ENCODE assay signal across 26 cellular contexts in genomic region chr6:158292016-158292415, GRCh38. TPM values are rescaled to one million over a fixed set of nuclear protein-coding genes. Genes with fewer than 3 reads are reported as not detected.
DNase-seq lines count a peak whose midpoint lies in the region; ATAC-seq, FAIRE-seq and TF ChIP-seq lines count a peak whose summit lies in the region.
"Had no signal": no experiment of that assay in that cellular context is flagged by ENCODE, and none has a peak within 500 bp of the region (broad histone marks: within the 10 kb centered on the region; RNA-seq: fewer than 3 reads in every experiment).

No MANE protein-coding gene starts in this region.

- no peak for DNase-seq in CD8-positive, alpha-beta T cell
- DNase-seq in GM19239 (ENCODE audit: insufficient read length, low spot score) (no peak), activated B cell treated with CpG ODN at 0.5 μM for 24 hours (no peak), NCI-H748 treated with DMSO at 0.1 percent for 48 hours (lab: John Stamatoyannopoulos, UW) (no peak)
- no peak for DNase-seq in naive thymus-derived CD8-positive, alpha-beta T cell
- DNase-seq: activated CD4-positive, alpha-beta T cell treated with anti-CD3 and anti-CD28 coated beads, Interleukin-2, amount 10 ng/mL, durations not matched to agents 24 days and 14 days; activated gamma-delta T cell; adrenal gland; body of pancreas; DMS79 treated with DMSO at 0.1 percent for 48 hours; gastrocnemius medialis; H9; midbrain; MV-4-11; NCI-H2107; NCI-H345; psoas muscle; stimulated activated CD4-positive, alpha-beta T cell treated with anti-CD3 and anti-CD28 coated beads, Interleukin-4, amount 100 ng/mL, for 24 hours; T1000; upper lobe of right lung had no signal

- TF ChIP-seq CTCF in CD8-positive, alpha-beta T cell (IDR thresholded peaks at IDR 0.05) = no peak
- no peak for TF ChIP-seq CTCF in activated B cell treated with CpG ODN at 0.5 μM for 24 hours (IDR thresholded peaks at IDR 0.05)

- peaks cover 8% of the 10 kb centered on the region for H3K9me3 Mint-ChIP-seq in CD8-positive, alpha-beta T cell
- H3K9me3 Mint-ChIP-seq in activated B cell treated with CpG ODN at 0.5 μM for 24 hours = peaks cover 9% of the 10 kb centered on the region
- H3K9me3 Mint-ChIP-seq in naive thymus-derived CD8-positive, alpha-beta T cell = peaks cover 4 to 14% (median 10%) of the 10 kb centered on the region in 9 donors

- POLR2A ChIA-PET in CD8-positive, alpha-beta T cell (lab: Charles Lee) = no interaction called here
- POLR2A ChIA-PET in activated B cell treated with CpG ODN at 0.5 μM for 24 hours (lab: Charles Lee) = no interaction called here
- POLR2A ChIA-PET in naive thymus-derived CD8-positive, alpha-beta T cell (lab: Charles Lee) = no interaction called here

- peaks cover 43% of the 10 kb centered on the region for H3K4me1 Mint-ChIP-seq in CD8-positive, alpha-beta T cell (ENCODE audit: low read depth)
- peaks cover 68% of the 10 kb centered on the region for H3K4me1 Mint-ChIP-seq in activated B cell treated with CpG ODN at 0.5 μM for 24 hours
- H3K4me1 Mint-ChIP-seq in naive thymus-derived CD8-positive, alpha-beta T cell = peaks cover 23 to 54% (median 32%) of the 10 kb centered on the region in 4 donors
- H3K4me1 Mint-ChIP-seq: H9 had no signal

- H3K27me3 Mint-ChIP-seq in CD8-positive, alpha-beta T cell (ENCODE audit: low read depth) = no peaks in the 10 kb centered on the region
- no peaks in the 10 kb centered on the region for H3K27me3 Mint-ChIP-seq in activated B cell treated with CpG ODN at 0.5 μM for 24 hours
- H3K27me3 Mint-ChIP-seq in naive thymus-derived CD8-positive, alpha-beta T cell = no peaks in the 10 kb centered on the region
- H3K27me3 Mint-ChIP-seq: activated CD4-positive, alpha-beta T cell treated with anti-CD3 and anti-CD28 coated beads, Interleukin-2, amount 10 ng/mL, durations not matched to agents 24 days and 14 days had no signal

- H3K4me3 ChIP-seq in CD8-positive, alpha-beta T cell (ENCODE audit: low read depth, low read length) = no peak overlapping the region
- H3K4me3 ChIP-seq: adrenal gland; BLaER1 treated with 17β-estradiol and CSF1 and Interleukin-3, amounts not matched to agents 10 nM and 100 nM; body of pancreas; gastrocnemius medialis; psoas muscle; upper lobe of right lung had no signal

- H3K36me3 ChIP-seq in CD8-positive, alpha-beta T cell (ENCODE audit: insufficient read depth, low read length) = no peaks in the 10 kb centered on the region
- H3K36me3 ChIP-seq: adrenal gland, upper lobe of right lung had no signal

- H3K4me3 Mint-ChIP-seq in CD8-positive, alpha-beta T cell = no peak overlapping the region
- peak overlapping the region; percentile 12 for H3K4me3 Mint-ChIP-seq in activated B cell treated with CpG ODN at 0.5 μM for 24 hours
- H3K4me3 Mint-ChIP-seq in naive thymus-derived CD8-positive, alpha-beta T cell = peak overlapping the region in 3 of 10 donors; percentile 10 to 84 (median 35)
- H3K4me3 Mint-ChIP-seq: H9, nephron had no signal

- intact Hi-C loops in CD8-positive, alpha-beta T cell (cut with DNase I, micrococcal nuclease) = loop anchor here (2.0 to 5.0 kb wide), 2 partner anchors 21 to 60 kb away; no protein-coding TSS in a partner anchor
- intact Hi-C loops in activated B cell treated with CpG ODN at 0.5 μM for 24 hours (cut with micrococcal nuclease) = no loop called here

- peaks cover 3% of the 10 kb centered on the region for H3K9me3 ChIP-seq in CD8-positive, alpha-beta T cell (ENCODE audit: low read length)
- H3K9me3 ChIP-seq: adrenal gland, gastrocnemius medialis, psoas muscle, upper lobe of right lung had no signal

- H3K27me3 ChIP-seq in CD8-positive, alpha-beta T cell (ENCODE audit: insufficient read depth, low read length) = no peaks in the 10 kb centered on the region
- H3K27me3 ChIP-seq: adrenal gland; BLaER1 treated with 17β-estradiol and CSF1 and Interleukin-3, amounts not matched to agents 10 nM and 100 nM; body of pancreas; gastrocnemius medialis; upper lobe of right lung had no signal

- peak; percentile 51 for FAIRE-seq in GM19239 (lab: Jason Lieb, UNC)
- FAIRE-seq: endothelial cell of umbilical vein had no signal

- H3K27ac ChIP-seq in CD8-positive, alpha-beta T cell (ENCODE audit: low read depth, low read length) = no peak overlapping the region
- H3K27ac ChIP-seq: adrenal gland; BLaER1 treated with 17β-estradiol and CSF1 and Interleukin-3, amounts not matched to agents 10 nM and 100 nM; body of pancreas; gastrocnemius medialis; psoas muscle; upper lobe of right lung; VCaP had no signal

- H3K27ac Mint-ChIP-seq in CD8-positive, alpha-beta T cell = peak overlapping the region; percentile 32
- H3K27ac Mint-ChIP-seq in activated B cell treated with CpG ODN at 0.5 μM for 24 hours = peak overlapping the region; percentile 42
- peak overlapping the region in 7 of 10 donors; percentile 9 to 94 (median 88) for H3K27ac Mint-ChIP-seq in naive thymus-derived CD8-positive, alpha-beta T cell
- H3K27ac Mint-ChIP-seq: activated CD4-positive, alpha-beta T cell treated with anti-CD3 and anti-CD28 coated beads, Interleukin-2, amount 10 ng/mL, durations not matched to agents 24 days and 14 days; H9; nephron had no signal

- peaks cover 14% of the 10 kb centered on the region for H3K36me3 Mint-ChIP-seq in CD8-positive, alpha-beta T cell
- H3K36me3 Mint-ChIP-seq in activated B cell treated with CpG ODN at 0.5 μM for 24 hours (ENCODE audit: low read depth) = peaks cover 15% of the 10 kb centered on the region
- peaks cover 10 to 25% (median 15%) of the 10 kb centered on the region in 3 donors for H3K36me3 Mint-ChIP-seq in naive thymus-derived CD8-positive, alpha-beta T cell

- CTCF ChIA-PET in CD8-positive, alpha-beta T cell (lab: Charles Lee) = interaction anchor here (0.6 to 0.9 kb wide), 2 partner anchors 54 to 83 kb away, joined by 3 read pairs; no protein-coding TSS in a partner anchor
- CTCF ChIA-PET in activated B cell treated with CpG ODN at 0.5 μM for 24 hours (lab: Charles Lee) = interaction anchor here (1.8 kb wide), 1 partner anchor 71 kb away, joined by 5 read pairs; no protein-coding TSS in a partner anchor

- ATAC-seq in CD8-positive, alpha-beta T cell = no peak
- ATAC-seq in activated B cell treated with CpG ODN at 0.5 μM for 24 hours (ENCODE audit: low read depth) (no peak), GM19452 (IDR thresholded peaks at IDR 0.05; ENCODE audit: unreplicated experiment) (no peak), GM18520 (IDR thresholded peaks at IDR 0.05; ENCODE audit: unreplicated experiment) (no peak)
- ATAC-seq in naive thymus-derived CD8-positive, alpha-beta T cell = no peak
- ATAC-seq: body of pancreas, gastrocnemius medialis, psoas muscle, upper lobe of right lung had no signal

- H3K4me1 ChIP-seq in CD8-positive, alpha-beta T cell (ENCODE audit: insufficient read depth, low read length) = peaks cover 27% of the 10 kb centered on the region
- H3K4me1 ChIP-seq: adrenal gland, body of pancreas had no signal

RNA-seq across cellular contexts. Expression of gene TULP4, which starts 20.2 kb away (rescaled TPM):
- total RNA-seq in CD8-positive, alpha-beta T cell = 10 to 100 TPM; 73.6 to 78.9 TPM
- 52.7 and 63.0 TPM in 2 replicates for total RNA-seq in activated B cell treated with CpG ODN at 0.5 μM for 24 hours
- total RNA-seq in naive thymus-derived CD8-positive, alpha-beta T cell = 10 to 100 TPM; 51.5 to 59.5 TPM
- 10 to 100 TPM; 18.9 to 25.8 (median 24.2) TPM for polyA plus RNA-seq in naive thymus-derived CD8-positive, alpha-beta T cell

Comparison
In these comparisons a context has a peak if more than half of its experiments do, and no peak if none do; other contexts are left out.
1. H3K27ac Mint-ChIP-seq: peak in every context shown above with its lines; median percentile 88 in naive thymus-derived CD8-positive, alpha-beta T cell; 42 in activated B cell treated with CpG ODN at 0.5 μM for 24 hours; 32 in CD8-positive, alpha-beta T cell.